In genomic region chr4:122784261-122784660, GRCh38 we compare ENCODE assay signal across 1 cellular context.
TF ChIP-seq lines count a peak whose summit lies in the region.

No MANE protein-coding gene starts in this region.

TF ChIP-seq in SK-N-SH treated with all-trans-retinoic acid at 6 μM for 48 hours, 23 proteins besides CTCF, POLR2A, EP300 and RAD21 (continued from another document):
- TF ChIP-seq TSHZ2 (CRISPR knock-in tag; IDR thresholded peaks at IDR 0.05) = no peak
- no peak for TF ChIP-seq ZNF70 (CRISPR knock-in tag; IDR thresholded peaks at IDR 0.05)
- no peak for TF ChIP-seq RARB (CRISPR knock-in tag; IDR thresholded peaks at IDR 0.05)
- TF ChIP-seq GLIS3 (CRISPR knock-in tag; IDR thresholded peaks at IDR 0.05) = no peak
- TF ChIP-seq PPARA (CRISPR knock-in tag; IDR thresholded peaks at IDR 0.05; ENCODE audit: borderline replicate concordance) = no peak
- no peak for TF ChIP-seq CSDC2 (CRISPR knock-in tag; IDR thresholded peaks at IDR 0.05)
- TF ChIP-seq ESRRG (CRISPR knock-in tag; IDR thresholded peaks at IDR 0.05) = no peak
- no peak for TF ChIP-seq OSR1 (CRISPR knock-in tag; IDR thresholded peaks at IDR 0.05)
- no peak for TF ChIP-seq ZNF8 (CRISPR knock-in tag; IDR thresholded peaks at IDR 0.05)
- TF ChIP-seq CSRNP3 (CRISPR knock-in tag; IDR thresholded peaks at IDR 0.05) = no peak
- no peak for TF ChIP-seq ZFP3 (CRISPR knock-in tag; IDR thresholded peaks at IDR 0.05)
- no peak for TF ChIP-seq ZNF565 (CRISPR knock-in tag; conservative IDR thresholded peaks at IDR 0.05; ENCODE audit: low read depth)
- no peak for TF ChIP-seq PATZ1 (CRISPR knock-in tag; IDR thresholded peaks at IDR 0.05; ENCODE audit: borderline replicate concordance)
- TF ChIP-seq SNAI2 (CRISPR knock-in tag; IDR thresholded peaks at IDR 0.05) = no peak
- TF ChIP-seq ZFP30 (CRISPR knock-in tag; IDR thresholded peaks at IDR 0.05) = no peak
